Comparison of ENCODE assay signal across 8 cellular contexts in genomic region chr2:25362049-25362563, GRCh38. TPM values are rescaled to one million over a fixed set of nuclear protein-coding genes. Genes with fewer than 3 reads are reported as not detected.
DNase-seq lines count a peak whose midpoint lies in the region; ATAC-seq and TF ChIP-seq lines count a peak whose summit lies in the region.

No MANE protein-coding gene starts in this region.

- H3K27me3 Mint-ChIP-seq in CD4-positive, alpha-beta T cell = no peaks in the 10 kb centered on the region
- no peaks in the 10 kb centered on the region for H3K27me3 Mint-ChIP-seq in activated CD4-positive, alpha-beta memory T cell treated with anti-CD3 and anti-CD28 coated beads, Interleukin-2, amount 10 ng/mL, durations not matched to agents 7 days and 5 days

- H3K4me1 Mint-ChIP-seq in CD4-positive, alpha-beta T cell (ENCODE audit: low read depth) = peaks cover 25% of the 10 kb centered on the region
- H3K4me1 Mint-ChIP-seq in activated CD4-positive, alpha-beta memory T cell treated with anti-CD3 and anti-CD28 coated beads, Interleukin-2, amount 10 ng/mL, durations not matched to agents 7 days and 5 days = peaks cover 22% of the 10 kb centered on the region

- POLR2A ChIA-PET in CD4-positive, alpha-beta T cell (lab: Charles Lee) = interaction anchor here (0.6 to 2.1 kb wide), 26 partner anchors 10 to 983 kb away, joined by 3 to 55 read pairs (median 7); partner anchors contain the start of gene SELENOI
- POLR2A ChIA-PET in activated CD4-positive, alpha-beta memory T cell treated with anti-CD3 and anti-CD28 coated beads, Interleukin-2, amount 10 ng/mL, durations not matched to agents 7 days and 5 days (lab: Charles Lee) = interaction anchor here (0.7 to 3.1 kb wide), 35 partner anchors 9 to 709 kb away, joined by 3 to 41 read pairs (median 5); partner anchors contain the start of genes DNMT3A and DTNB

- H3K9me3 ChIP-seq in CD4-positive, alpha-beta T cell (ENCODE audit: control insufficient read depth, low read length) = no peaks in the 10 kb centered on the region

- peak overlapping the region; percentile 80 for H3K27ac ChIP-seq in CD4-positive, alpha-beta T cell (ENCODE audit: low read depth, low read length)

- peak; percentile 88 to 98 (median 92) for DNase-seq in CD4-positive, alpha-beta T cell
- DNase-seq in NCI-H82 treated with DMSO at 0.1 percent for 48 hours (lab: John Stamatoyannopoulos, UW; ENCODE audit: unreplicated experiment) = peak; percentile 95
- peak; percentile 96 for DNase-seq in activated CD4-positive, alpha-beta memory T cell treated with anti-CD3 and anti-CD28 coated beads, Interleukin-2, amount 10 ng/mL, durations not matched to agents 7 days and 5 days
- peak; percentile 93 for DNase-seq in effector CD4-positive, alpha-beta T cell
- DNase-seq in lung microvascular endothelial cell (ENCODE audit: low read depth in 2 of 2) = peak; percentile 90 to 94
- peak; percentile 87 to 93 (median 92) for DNase-seq in stimulated activated CD4-positive, alpha-beta T cell treated with anti-CD3 and anti-CD28 coated beads, TNF-alpha, amount 100 ng/mL, for 4 hours (ENCODE audit: low read depth in 3 of 3)

- peak overlapping the region; percentile 84 for H3K27ac Mint-ChIP-seq in CD4-positive, alpha-beta T cell
- H3K27ac Mint-ChIP-seq in activated CD4-positive, alpha-beta memory T cell treated with anti-CD3 and anti-CD28 coated beads, Interleukin-2, amount 10 ng/mL, durations not matched to agents 7 days and 5 days = peak overlapping the region; percentile 82

- peak; percentile 94 for TF ChIP-seq CTCF in CD4-positive, alpha-beta T cell (IDR thresholded peaks at IDR 0.05)

- ATAC-seq in CD4-positive, alpha-beta T cell (ENCODE audit: poor library complexity) = peak; percentile 96
- peak; percentile 83 for ATAC-seq in GM19438 (IDR thresholded peaks at IDR 0.05; ENCODE audit: low read depth, unreplicated experiment)
- peak; percentile 74 for ATAC-seq in HG03565 (IDR thresholded peaks at IDR 0.05; ENCODE audit: unreplicated experiment)

- no peaks in the 10 kb centered on the region for H3K9me3 Mint-ChIP-seq in CD4-positive, alpha-beta T cell
- no peaks in the 10 kb centered on the region for H3K9me3 Mint-ChIP-seq in activated CD4-positive, alpha-beta memory T cell treated with anti-CD3 and anti-CD28 coated beads, Interleukin-2, amount 10 ng/mL, durations not matched to agents 7 days and 5 days

- H3K4me3 Mint-ChIP-seq in CD4-positive, alpha-beta T cell = peak overlapping the region; percentile 90
- H3K4me3 Mint-ChIP-seq in activated CD4-positive, alpha-beta memory T cell treated with anti-CD3 and anti-CD28 coated beads, Interleukin-2, amount 10 ng/mL, durations not matched to agents 7 days and 5 days = peak overlapping the region; percentile 83

- intact Hi-C loops in CD4-positive, alpha-beta T cell (cut with DNase I, micrococcal nuclease) = loop anchor here (1.0 to 10.0 kb wide), 4 partner anchors 14 to 387 kb away; partner anchors contain the start of gene DNAJC27 (in 2 of the 2)

- H3K27me3 ChIP-seq in CD4-positive, alpha-beta T cell (ENCODE audit: control insufficient read depth, insufficient read depth, low read length) = no peaks in the 10 kb centered on the region

- H3K36me3 Mint-ChIP-seq in CD4-positive, alpha-beta T cell (ENCODE audit: low read depth) = no peaks in the 10 kb centered on the region
- no peaks in the 10 kb centered on the region for H3K36me3 Mint-ChIP-seq in activated CD4-positive, alpha-beta memory T cell treated with anti-CD3 and anti-CD28 coated beads, Interleukin-2, amount 10 ng/mL, durations not matched to agents 7 days and 5 days (ENCODE audit: low read depth)

- CTCF ChIA-PET in CD4-positive, alpha-beta T cell (lab: Charles Lee) = interaction anchor here (0.6 to 2.6 kb wide), 26 partner anchors 11 to 524 kb away, joined by 3 to 72 read pairs (median 4); partner anchors contain the start of gene DNMT3A
- CTCF ChIA-PET in activated CD4-positive, alpha-beta memory T cell treated with anti-CD3 and anti-CD28 coated beads, Interleukin-2, amount 10 ng/mL, durations not matched to agents 7 days and 5 days (lab: Charles Lee) = interaction anchor here (0.6 to 7.1 kb wide), 67 partner anchors 9 to 985 kb away, joined by 3 to 131 read pairs (median 5); partner anchors contain the start of genes ADGRF3, ASXL2, CENPO and DNMT3A

RNA-seq across cellular contexts. Expression of gene DNMT3A, which starts 20.4 kb away (rescaled TPM):
- 10 to 100 TPM; 57.1 to 62.1 TPM for total RNA-seq in CD4-positive, alpha-beta T cell
- 10 to 100 TPM; 43.2 to 45.5 TPM for total RNA-seq in activated CD4-positive, alpha-beta memory T cell treated with anti-CD3 and anti-CD28 coated beads, Interleukin-2, amount 10 ng/mL, durations not matched to agents 7 days and 5 days
- total RNA-seq in lung microvascular endothelial cell = 31.6 and 43.8 TPM in 2 replicates

Comparison
In these comparisons a context has a peak if more than half of its experiments do, and no peak if none do; other contexts are left out.
1. Peak in every context shown above with its lines: DNase-seq, ATAC-seq and H3K27ac ChIP-seq.